In genomic region chr3:38138347-38139190, GRCh38 we compare ENCODE assay signal across 8 cellular contexts. TPM values are rescaled to one million over a fixed set of nuclear protein-coding genes. Genes with fewer than 3 reads are reported as not detected.
DNase-seq lines count a peak whose midpoint lies in the region; ATAC-seq and TF ChIP-seq lines count a peak whose summit lies in the region.

TSS of gene MYD88 (plus strand) at chr3:38138661. CDS start at chr3:38138701, 40 bp downstream.

- CTCF ChIA-PET in AG04449 (lab: Yijun Ruan, JAX), result interaction anchor here (1.2 to 2.9 kb wide), 4 partner anchors 25 to 208 kb away, joined by 3 to 15 read pairs (median 8); partner anchors contain the start of gene XYLB
- CTCF ChIA-PET in RWPE1 (lab: Yijun Ruan, JAX), result no interaction called here

- peak; percentile 4 for TF ChIP-seq CTCF in AG04449 (IDR thresholded peaks at IDR 0.05; ENCODE audit: insufficient read depth, low read length, missing control alignments)
- TF ChIP-seq CTCF in RWPE1 (conservative IDR thresholded peaks at IDR 0.05; ENCODE audit: low read depth), result no peak
- TF ChIP-seq CTCF in fibroblast of mammary gland (conservative IDR thresholded peaks at IDR 0.05; ENCODE audit: control insufficient read depth, insufficient read depth, low read depth, low read length), result no peak
- no peak for TF ChIP-seq CTCF in natural killer cell (IDR thresholded peaks at IDR 0.05)

- H3K27ac ChIP-seq in RWPE1, result peak within 1 kb of the TSS; percentile 90

- ATAC-seq in HG03342 (IDR thresholded peaks at IDR 0.05; ENCODE audit: unreplicated experiment), result peak; percentile 44
- peak; percentile 50 to 70 (median 51) for ATAC-seq in natural killer cell

- TF ChIP-seq POLR2A in GM18951 (IDR thresholded peaks at IDR 0.05; ENCODE audit: extremely low read depth, insufficient read depth, insufficient read length), result peak; percentile 96

- H3K36me3 Mint-ChIP-seq in natural killer cell, result no peaks in the 10 kb centered on the region

- DNase-seq in AG04449 (ENCODE audit: low read depth, low spot score) (no peak), RWPE1 (ENCODE audit: low spot score) (peak; percentile 43), fibroblast of mammary gland (ENCODE audit: low read depth) (peak; percentile 43), natural killer cell (peak; percentile 75)
- DNase-seq in activated T-helper 1 cell treated with anti-CD3 and anti-CD28 coated beads, Interleukin-2, amount 50 U/mL, for 16 hours (ENCODE audit: low read depth in 1 of 2, low spot score in 1 of 2), result peak; percentile 65 to 69
- peak; percentile 65 to 78 (median 74) for DNase-seq in stimulated activated naive CD4-positive, alpha-beta T cell (lab: John Stamatoyannopoulos, UW)

- in situ Hi-C loops in GM18951 (cut with MboI; ENCODE audit: low sequenced_read_pairs, unreplicated experiment), result no loop called here

- H3K4me1 Mint-ChIP-seq in natural killer cell, result peaks cover 68 to 70% of the 10 kb centered on the region in 2 donors

- peak within 1 kb of the TSS; percentile 99 for H3K4me3 Mint-ChIP-seq in natural killer cell

- H3K4me3 ChIP-seq in AG04449 (ENCODE audit: low read depth, low read length) (peak within 1 kb of the TSS; percentile 80), fibroblast of mammary gland (ENCODE audit: control insufficient read depth, low read depth, low read length) (peak within 1 kb of the TSS; percentile 80)

- H3K27me3 Mint-ChIP-seq in natural killer cell (ENCODE audit: low read depth in 2 of 2), result no peaks in the 10 kb centered on the region

- intact Hi-C loops in natural killer cell (cut with micrococcal nuclease), result no loop called here

- peak within 1 kb of the TSS; percentile 95 for H3K27ac Mint-ChIP-seq in natural killer cell

- POLR2A ChIA-PET in AG04449 (lab: Yijun Ruan, JAX) (interaction anchor here (0.7 kb wide), 1 partner anchor 27 kb away, joined by 5 read pairs; the partner anchor contains the start of gene OXSR1), RWPE1 (lab: Yijun Ruan, JAX; ENCODE audit: low non-redundant PET) (no interaction called here)

- no peaks in the 10 kb centered on the region for H3K9me3 Mint-ChIP-seq in natural killer cell

RNA-seq across cellular contexts. Expression of gene MYD88, which starts in this region (rescaled TPM):
- 10 to 100 TPM; 60.5 to 71.0 (median 67.7) TPM for total RNA-seq in natural killer cell
